ENCODE assay signal across 19 cellular contexts in genomic region chr12:17206553-17206952, GRCh38.
DNase-seq lines count a peak whose midpoint lies in the region; ATAC-seq and TF ChIP-seq lines count a peak whose summit lies in the region.
"Had no signal": no experiment of that assay in that cellular context is flagged by ENCODE, and none has a peak within 500 bp of the region (broad histone marks: within the 10 kb centered on the region; RNA-seq: fewer than 3 reads in every experiment).

No MANE protein-coding gene starts in this region.

- CTCF ChIA-PET in Calu3 (lab: Charles Lee) = no interaction called here

- no peaks in the 10 kb centered on the region for H3K9me3 ChIP-seq in hepatocyte (ENCODE audit: low read depth)
- H3K9me3 ChIP-seq: A549 had no signal

- H3K4me3 ChIP-seq in GM23338 (no peak overlapping the region), LNCaP clone FGC (ENCODE audit: low read depth, low read length) (no peak overlapping the region), hepatocyte (no peak overlapping the region)
- H3K4me3 ChIP-seq: A549; BLaER1 treated with 17β-estradiol and CSF1 and Interleukin-3, amounts not matched to agents 10 nM and 100 nM; GM12878 had no signal

- H3K36me3 Mint-ChIP-seq in Calu3 (ENCODE audit: insufficient read depth, unreplicated experiment) (no peaks in the 10 kb centered on the region), GM23338 (ENCODE audit: low read depth) (no peaks in the 10 kb centered on the region), mesothelial cell of epicardium (no peaks in the 10 kb centered on the region)
- H3K36me3 Mint-ChIP-seq: CD8-positive, alpha-beta T cell had no signal

- H2AFZ ChIP-seq in GM23338 (no peak overlapping the region), hepatocyte (no peak overlapping the region)

- no peak overlapping the region for H3K27ac ChIP-seq in GM23338 (ENCODE audit: low read depth)
- H3K27ac ChIP-seq in hepatocyte = no peak overlapping the region
- H3K27ac ChIP-seq: 22Rv1; A549; BLaER1 treated with 17β-estradiol and CSF1 and Interleukin-3, amounts not matched to agents 10 nM and 100 nM; C4-2B had no signal

- H3F3A ChIP-seq in GM23338 (replicated peaks; ENCODE audit: low read depth) = no peaks in the 10 kb centered on the region

- H3K9me3 Mint-ChIP-seq in Calu3 (ENCODE audit: low read depth, unreplicated experiment) (no peaks in the 10 kb centered on the region), GM23338 (peaks cover 12% of the 10 kb centered on the region), mesothelial cell of epicardium (no peaks in the 10 kb centered on the region)

- H3K27ac Mint-ChIP-seq in Calu3 (ENCODE audit: unreplicated experiment) = no peak overlapping the region
- H3K27ac Mint-ChIP-seq in GM23338 = peak overlapping the region; percentile 2; the same call in 1 of the 2 replicates
- H3K27ac Mint-ChIP-seq in mesothelial cell of epicardium = no peak overlapping the region
- H3K27ac Mint-ChIP-seq: B cell; CD4-positive, alpha-beta T cell; CD8-positive, alpha-beta T cell had no signal

- TF ChIP-seq CTCF in Calu3 (IDR thresholded peaks at IDR 0.05; ENCODE audit: unreplicated experiment) (no peak), GM23338 (conservative IDR thresholded peaks at IDR 0.05; ENCODE audit: low read depth in 2 of 2) (no peak), LNCaP clone FGC (IDR thresholded peaks at IDR 0.05; ENCODE audit: control insufficient read depth, extremely low read depth, insufficient read depth) (no peak), mesothelial cell of epicardium (IDR thresholded peaks at IDR 0.05; ENCODE audit: unreplicated experiment) (no peak), hepatocyte (IDR thresholded peaks at IDR 0.05; ENCODE audit: poor library complexity) (no peak)

- H3K27me3 Mint-ChIP-seq in Calu3 (ENCODE audit: unreplicated experiment) = no peaks in the 10 kb centered on the region
- peaks cover 2% of the 10 kb centered on the region for H3K27me3 Mint-ChIP-seq in GM23338 (ENCODE audit: insufficient read depth, low read depth, poor library complexity)
- no peaks in the 10 kb centered on the region for H3K27me3 Mint-ChIP-seq in mesothelial cell of epicardium (ENCODE audit: low read depth)
- H3K27me3 Mint-ChIP-seq: B cell; CD4-positive, alpha-beta T cell had no signal

- ATAC-seq in GM23338 (no peak), GM18873 (IDR thresholded peaks at IDR 0.05; ENCODE audit: low FRiP score, unreplicated experiment) (no peak)
- ATAC-seq: A549; CD8-positive, alpha-beta T cell; GM12878 had no signal

- intact Hi-C loops in Calu3 (cut with micrococcal nuclease; ENCODE audit: unreplicated experiment) = no loop called here

- no peak overlapping the region for H3K4me3 Mint-ChIP-seq in Calu3 (ENCODE audit: low read depth, unreplicated experiment)
- H3K4me3 Mint-ChIP-seq in GM23338 = no peak overlapping the region
- H3K4me3 Mint-ChIP-seq in mesothelial cell of epicardium = no peak overlapping the region
- H3K4me3 Mint-ChIP-seq: B cell; CD4-positive, alpha-beta T cell; CD8-positive, alpha-beta T cell had no signal

- H3K4me1 Mint-ChIP-seq in Calu3 (ENCODE audit: low read depth, unreplicated experiment) (peaks cover 7% of the 10 kb centered on the region), GM23338 (0 out of 3 replicates have a peak, but pooled peaks cover 2% of the 10 kb centered on the region), mesothelial cell of epicardium (no peaks in the 10 kb centered on the region)
- H3K4me1 Mint-ChIP-seq: B cell had no signal

- H3K4me1 ChIP-seq in GM23338 (ENCODE audit: insufficient read depth) = no peaks in the 10 kb centered on the region
- H3K4me1 ChIP-seq in hepatocyte (ENCODE audit: insufficient read depth) = no peaks in the 10 kb centered on the region
- H3K4me1 ChIP-seq: BLaER1 treated with 17β-estradiol and CSF1 and Interleukin-3, amounts not matched to agents 10 nM and 100 nM had no signal

- DNase-seq in Calu3 (peak; percentile 6), GM23338 (ENCODE audit: low spot score) (no peak), LNCaP clone FGC (ENCODE audit: low read depth) (peak; percentile 25), amniotic epithelial cell (ENCODE audit: low read depth) (peak; percentile 19), mesothelial cell of epicardium (ENCODE audit: low spot score in 2 of 2, unreplicated experiment in 2 of 2) (no peak), hepatocyte (ENCODE audit: low spot score) (no peak)
- DNase-seq: AML-193; CD4-positive, alpha-beta T cell; CD8-positive, alpha-beta T cell; COR-L47; DMS79 treated with DMSO at 0.1 percent for 48 hours; GDM1 had no signal

- H3K9me2 ChIP-seq in GM23338 (ENCODE audit: insufficient read depth) = peaks cover 8% of the 10 kb centered on the region
- no peaks in the 10 kb centered on the region for H3K9me2 ChIP-seq in hepatocyte (replicated peaks; ENCODE audit: insufficient read depth)

- H3K79me2 ChIP-seq in GM23338 (replicated peaks; ENCODE audit: insufficient read depth) = no peaks in the 10 kb centered on the region
- no peaks in the 10 kb centered on the region for H3K79me2 ChIP-seq in hepatocyte

- H3K27me3 ChIP-seq in GM23338 (ENCODE audit: insufficient read depth) (no peaks in the 10 kb centered on the region), hepatocyte (no peaks in the 10 kb centered on the region)
- H3K27me3 ChIP-seq: BLaER1 treated with 17β-estradiol and CSF1 and Interleukin-3, amounts not matched to agents 10 nM and 100 nM had no signal

- no TSS peak for BruUV-seq in Calu3 (replicated peaks; lab: Mats Ljungman, UMichigan)

- no peak overlapping the region for H3K4me2 ChIP-seq in GM23338
- H3K4me2 ChIP-seq in hepatocyte = no peak overlapping the region
- H3K4me2 ChIP-seq: A549; BLaER1 treated with 17β-estradiol and CSF1 and Interleukin-3, amounts not matched to agents 10 nM and 100 nM had no signal

- H4K20me1 ChIP-seq in GM23338 (replicated peaks; ENCODE audit: insufficient read depth) = no peaks in the 10 kb centered on the region
- H4K20me1 ChIP-seq in hepatocyte (ENCODE audit: insufficient read depth, poor library complexity, severe bottlenecking) = no peaks in the 10 kb centered on the region
- H4K20me1 ChIP-seq: BLaER1 treated with 17β-estradiol and CSF1 and Interleukin-3, amounts not matched to agents 10 nM and 100 nM had no signal

- H3K36me3 ChIP-seq in GM23338 (ENCODE audit: insufficient read depth) (no peaks in the 10 kb centered on the region), hepatocyte (replicated peaks; ENCODE audit: insufficient read depth, low read depth) (no peaks in the 10 kb centered on the region)
- H3K36me3 ChIP-seq: BLaER1 treated with 17β-estradiol and CSF1 and Interleukin-3, amounts not matched to agents 10 nM and 100 nM had no signal

TF ChIP-seq in GM23338, 12 proteins besides CTCF, POLR2A, EP300 and RAD21:
- TF ChIP-seq ETS1 (IDR thresholded peaks at IDR 0.05) (no peak), NANOG (IDR thresholded peaks at IDR 0.05; ENCODE audit: borderline replicate concordance) (no peak), JUNB (IDR thresholded peaks at IDR 0.05; ENCODE audit: unreplicated experiment) (no peak), ZNF114 (CRISPR knock-in tag; IDR thresholded peaks at IDR 0.05) (no peak)
TF ChIP-seq in GM23338: peak in this region for 0.

Comparison
In these comparisons a context has a peak if more than half of its experiments do, and no peak if none do; other contexts are left out.
1. DNase-seq: peak in Calu3 (single experiment), LNCaP clone FGC (single experiment) and amniotic epithelial cell (single experiment); none in GM23338 (single experiment), mesothelial cell of epicardium (0 of 2) and hepatocyte (single experiment).